Comparison of ENCODE assay signal across 28 cellular contexts in genomic region chr19:5097331-5097930, GRCh38.
"Had no signal": no experiment of that assay in that cellular context is flagged by ENCODE, and none has a peak within 500 bp of the region (broad histone marks: within the 10 kb centered on the region; RNA-seq: fewer than 3 reads in every experiment).

No MANE protein-coding gene starts in this region.

- H3K27ac ChIP-seq: coronary artery, esophagus muscularis mucosa, foreskin keratinocyte, gastroesophageal sphincter, heart left ventricle, hepatocyte, ovary, thyroid gland, vagina had no signal

- H3K27ac Mint-ChIP-seq: mesothelial cell of epicardium; stimulated activated naive CD8-positive, alpha-beta T cell treated with anti-CD3 and anti-CD28 coated beads, Interleukin-15, amount 100 ng/mL, for 72 hours had no signal

- H3K27me3 Mint-ChIP-seq: naive B cell; natural killer cell treated with Interleukin-12 subunit alpha and Interleukin-12 subunit beta and Interleukin-15 and Interleukin-18, amount 100 ng/mL, for 72 hours; stimulated activated naive CD8-positive, alpha-beta T cell treated with anti-CD3 and anti-CD28 coated beads, Interleukin-15, amount 100 ng/mL, for 72 hours had no signal

- H3K4me1 Mint-ChIP-seq: mesothelial cell of epicardium; stimulated activated naive CD8-positive, alpha-beta T cell treated with anti-CD3 and anti-CD28 coated beads, Interleukin-15, amount 100 ng/mL, for 72 hours had no signal

- ATAC-seq: foreskin keratinocyte; gastroesophageal sphincter; heart left ventricle; left lobe of liver; mucosa of descending colon; natural killer cell treated with Interleukin-12 subunit alpha and Interleukin-12 subunit beta and Interleukin-15 and Interleukin-18, amount 100 ng/mL, for 72 hours; sciatic nerve; stimulated activated naive CD8-positive, alpha-beta T cell treated with anti-CD3 and anti-CD28 coated beads, Interleukin-15, amount 100 ng/mL, for 72 hours had no signal

- H2AFZ ChIP-seq: hepatocyte had no signal

- DNase-seq: dermis blood vessel endothelial cell; effector memory CD4-positive, alpha-beta T cell; foreskin keratinocyte; heart left ventricle; kidney; mesenchymal stem cell; mucosa of descending colon; naive B cell; occipital lobe; ovary; stimulated activated CD4-positive, alpha-beta T cell treated with anti-CD3 and anti-CD28 coated beads, Interleukin-12 subunit alpha, Interleukin-12 subunit beta, amount 100 ng/mL, for 4 hours; stimulated activated CD4-positive, alpha-beta T cell treated with anti-CD3 and anti-CD28 coated beads, Interleukin-1b, Interleukin-23, amount 100 ng/mL, for 48 hours; stimulated activated CD4-positive, alpha-beta T cell treated with anti-CD3 and anti-CD28 coated beads, Interleukin-4, amount 100 ng/mL, for 1 hour; stimulated activated CD8-positive, alpha-beta memory T cell treated with anti-CD3 and anti-CD28 coated beads, Interleukin-4, amount 100 ng/mL, for 48 hours; stimulated activated naive CD4-positive, alpha-beta T cell; stimulated activated naive CD8-positive, alpha-beta T cell treated with anti-CD3 and anti-CD28 coated beads, Interleukin-15, amount 100 ng/mL, for 72 hours; thyroid gland; trophoblast cell had no signal

- H3K4me2 ChIP-seq: hepatocyte, smooth muscle cell had no signal

- H3K4me3 Mint-ChIP-seq: mesothelial cell of epicardium; naive B cell; natural killer cell treated with Interleukin-12 subunit alpha and Interleukin-12 subunit beta and Interleukin-15 and Interleukin-18, amount 100 ng/mL, for 72 hours; stimulated activated naive CD8-positive, alpha-beta T cell treated with anti-CD3 and anti-CD28 coated beads, Interleukin-15, amount 100 ng/mL, for 72 hours had no signal

- H3K36me3 ChIP-seq: ovary had no signal

- H3K4me1 ChIP-seq: foreskin keratinocyte had no signal

- H3K4me3 ChIP-seq: coronary artery, esophagus muscularis mucosa, gastroesophageal sphincter, heart left ventricle, hepatocyte, mucosa of descending colon, ovary, smooth muscle cell, thyroid gland, vagina had no signal

- H3K9me3 ChIP-seq: ovary, thyroid gland, vagina had no signal

- H3K27me3 ChIP-seq: esophagus muscularis mucosa, foreskin keratinocyte, gastroesophageal sphincter, heart left ventricle, hepatocyte, ovary, thyroid gland, vagina had no signal
